In genomic region chr6:36662827-36663256, GRCh38 we compare ENCODE assay signal across 1 cellular context.
TF ChIP-seq lines count a peak whose summit lies in the region.

No MANE protein-coding gene starts in this region.

TF ChIP-seq in HepG2, 621 proteins besides CTCF, POLR2A, EP300 and RAD21 (continued from another document):
- TF ChIP-seq ELF3 (CRISPR knock-in tag; IDR thresholded peaks at IDR 0.05) (0 out of 2 replicates have a peak, but pooled peaks have one; percentile 13), TBX2 (CRISPR knock-in tag; IDR thresholded peaks at IDR 0.05; ENCODE audit: borderline replicate concordance) (0 out of 2 replicates have a peak, but pooled peaks have one; percentile 16), ZNF251 (CRISPR knock-in tag; IDR thresholded peaks at IDR 0.05) (no peak), ZSCAN12 (CRISPR knock-in tag; IDR thresholded peaks at IDR 0.05) (no peak), ZBTB7B (CRISPR knock-in tag; IDR thresholded peaks at IDR 0.05) (0 out of 2 replicates have a peak, but pooled peaks have one; percentile 16), FOXO1 (CRISPR knock-in tag; IDR thresholded peaks at IDR 0.05) (no peak), ZNF280B (CRISPR knock-in tag; IDR thresholded peaks at IDR 0.05; ENCODE audit: borderline replicate concordance) (no peak), GABPA (IDR thresholded peaks at IDR 0.05; ENCODE audit: low read depth, low read length) (no peak), GABPA (CRISPR knock-in tag; IDR thresholded peaks at IDR 0.05; ENCODE audit: low read depth) (no peak), SOX13 (IDR thresholded peaks at IDR 0.05) (no peak), SOX13 (CRISPR knock-in tag; conservative IDR thresholded peaks at IDR 0.05 in 1 of 2, IDR thresholded peaks at IDR 0.05 in 1 of 2) (peak in 1 of 2 experiments; percentile 81; a peak in 2 of 4 replicates), MLX (CRISPR knock-in tag; IDR thresholded peaks at IDR 0.05) (no peak), KAT7 (CRISPR knock-in tag; IDR thresholded peaks at IDR 0.05; ENCODE audit: borderline replicate concordance) (no peak), HMG20B (CRISPR knock-in tag; conservative IDR thresholded peaks at IDR 0.05) (peak; percentile 57; the same call in 1 of the 2 replicates), ZMYM4 (CRISPR knock-in tag; IDR thresholded peaks at IDR 0.05) (no peak), SOX6 (IDR thresholded peaks at IDR 0.05) (no peak), SOX6 (CRISPR knock-in tag; IDR thresholded peaks at IDR 0.05) (peak; percentile 61), SOX5 (CRISPR knock-in tag; IDR thresholded peaks at IDR 0.05; ENCODE audit: borderline replicate concordance) (peak; percentile 47; the same call in 1 of the 2 replicates), ZZZ3 (CRISPR knock-in tag; IDR thresholded peaks at IDR 0.05; ENCODE audit: borderline replicate concordance) (no peak), ZNF724P (CRISPR knock-in tag; IDR thresholded peaks at IDR 0.05; ENCODE audit: borderline replicate concordance) (no peak), RBM39 (IDR thresholded peaks at IDR 0.05; ENCODE audit: low read depth, low read length, poor library complexity, severe bottlenecking) (no peak), CEBPZ (IDR thresholded peaks at IDR 0.05; ENCODE audit: low read length) (no peak), CENPT (CRISPR knock-in tag; IDR thresholded peaks at IDR 0.05; ENCODE audit: low read depth) (no peak), ZNF549 (CRISPR knock-in tag; IDR thresholded peaks at IDR 0.05) (no peak), KLF13 (CRISPR knock-in tag; IDR thresholded peaks at IDR 0.05) (no peak), UBTF (CRISPR knock-in tag; IDR thresholded peaks at IDR 0.05) (no peak), ZFP36L1 (CRISPR knock-in tag; IDR thresholded peaks at IDR 0.05) (no peak), GZF1 (CRISPR knock-in tag; IDR thresholded peaks at IDR 0.05) (no peak), FOXK1 (CRISPR knock-in tag; IDR thresholded peaks at IDR 0.05; ENCODE audit: borderline replicate concordance, low read depth) (no peak), JUNB (CRISPR knock-in tag; IDR thresholded peaks at IDR 0.05; ENCODE audit: borderline replicate concordance) (no peak), ARNT2 (CRISPR knock-in tag; IDR thresholded peaks at IDR 0.05; ENCODE audit: low read depth) (no peak), AGO2 (optimal IDR thresholded peaks at IDR 0.05; ENCODE audit: low read depth, low read length) (no peak), ZNF776 (CRISPR knock-in tag; IDR thresholded peaks at IDR 0.05) (no peak), HNF4A (CRISPR knock-in tag; IDR thresholded peaks at IDR 0.05) (peak; percentile 44), ZFP91 (CRISPR knock-in tag; IDR thresholded peaks at IDR 0.05; ENCODE audit: borderline replicate concordance) (peak; percentile 14; the same call in 1 of the 2 replicates)
